In genomic region chr12:51269174-51270066, GRCh38 we compare ENCODE assay signal across 1 cellular context.
TF ChIP-seq lines count a peak whose summit lies in the region.

No MANE protein-coding gene starts in this region.

TF ChIP-seq in A549, 52 proteins besides CTCF, POLR2A, EP300 and RAD21:
- TF ChIP-seq SMC3 (IDR thresholded peaks at IDR 0.05) (peak; percentile 97), MAX (IDR thresholded peaks at IDR 0.05) (peak; percentile 7; the same call in 1 of the 2 replicates)
- TF ChIP-seq, protein P1, sequence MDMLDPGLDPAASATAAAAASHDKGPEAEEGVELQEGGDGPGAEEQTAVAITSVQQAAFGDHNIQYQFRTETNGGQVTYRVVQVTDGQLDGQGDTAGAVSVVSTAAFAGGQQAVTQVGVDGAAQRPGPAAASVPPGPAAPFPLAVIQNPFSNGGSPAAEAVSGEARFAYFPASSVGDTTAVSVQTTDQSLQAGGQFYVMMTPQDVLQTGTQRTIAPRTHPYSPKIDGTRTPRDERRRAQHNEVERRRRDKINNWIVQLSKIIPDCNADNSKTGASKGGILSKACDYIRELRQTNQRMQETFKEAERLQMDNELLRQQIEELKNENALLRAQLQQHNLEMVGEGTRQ (IDR thresholded peaks at IDR 0.05) = no peak
